4 cellular contexts compared by ENCODE assay signal in genomic region chr20:22672191-22672590, GRCh38.
TF ChIP-seq lines count a peak whose summit lies in the region.

No MANE protein-coding gene starts in this region.

TF ChIP-seq in HepG2, 621 proteins besides CTCF, POLR2A, EP300 and RAD21 (continues in another document):
- TF ChIP-seq, protein P1, sequence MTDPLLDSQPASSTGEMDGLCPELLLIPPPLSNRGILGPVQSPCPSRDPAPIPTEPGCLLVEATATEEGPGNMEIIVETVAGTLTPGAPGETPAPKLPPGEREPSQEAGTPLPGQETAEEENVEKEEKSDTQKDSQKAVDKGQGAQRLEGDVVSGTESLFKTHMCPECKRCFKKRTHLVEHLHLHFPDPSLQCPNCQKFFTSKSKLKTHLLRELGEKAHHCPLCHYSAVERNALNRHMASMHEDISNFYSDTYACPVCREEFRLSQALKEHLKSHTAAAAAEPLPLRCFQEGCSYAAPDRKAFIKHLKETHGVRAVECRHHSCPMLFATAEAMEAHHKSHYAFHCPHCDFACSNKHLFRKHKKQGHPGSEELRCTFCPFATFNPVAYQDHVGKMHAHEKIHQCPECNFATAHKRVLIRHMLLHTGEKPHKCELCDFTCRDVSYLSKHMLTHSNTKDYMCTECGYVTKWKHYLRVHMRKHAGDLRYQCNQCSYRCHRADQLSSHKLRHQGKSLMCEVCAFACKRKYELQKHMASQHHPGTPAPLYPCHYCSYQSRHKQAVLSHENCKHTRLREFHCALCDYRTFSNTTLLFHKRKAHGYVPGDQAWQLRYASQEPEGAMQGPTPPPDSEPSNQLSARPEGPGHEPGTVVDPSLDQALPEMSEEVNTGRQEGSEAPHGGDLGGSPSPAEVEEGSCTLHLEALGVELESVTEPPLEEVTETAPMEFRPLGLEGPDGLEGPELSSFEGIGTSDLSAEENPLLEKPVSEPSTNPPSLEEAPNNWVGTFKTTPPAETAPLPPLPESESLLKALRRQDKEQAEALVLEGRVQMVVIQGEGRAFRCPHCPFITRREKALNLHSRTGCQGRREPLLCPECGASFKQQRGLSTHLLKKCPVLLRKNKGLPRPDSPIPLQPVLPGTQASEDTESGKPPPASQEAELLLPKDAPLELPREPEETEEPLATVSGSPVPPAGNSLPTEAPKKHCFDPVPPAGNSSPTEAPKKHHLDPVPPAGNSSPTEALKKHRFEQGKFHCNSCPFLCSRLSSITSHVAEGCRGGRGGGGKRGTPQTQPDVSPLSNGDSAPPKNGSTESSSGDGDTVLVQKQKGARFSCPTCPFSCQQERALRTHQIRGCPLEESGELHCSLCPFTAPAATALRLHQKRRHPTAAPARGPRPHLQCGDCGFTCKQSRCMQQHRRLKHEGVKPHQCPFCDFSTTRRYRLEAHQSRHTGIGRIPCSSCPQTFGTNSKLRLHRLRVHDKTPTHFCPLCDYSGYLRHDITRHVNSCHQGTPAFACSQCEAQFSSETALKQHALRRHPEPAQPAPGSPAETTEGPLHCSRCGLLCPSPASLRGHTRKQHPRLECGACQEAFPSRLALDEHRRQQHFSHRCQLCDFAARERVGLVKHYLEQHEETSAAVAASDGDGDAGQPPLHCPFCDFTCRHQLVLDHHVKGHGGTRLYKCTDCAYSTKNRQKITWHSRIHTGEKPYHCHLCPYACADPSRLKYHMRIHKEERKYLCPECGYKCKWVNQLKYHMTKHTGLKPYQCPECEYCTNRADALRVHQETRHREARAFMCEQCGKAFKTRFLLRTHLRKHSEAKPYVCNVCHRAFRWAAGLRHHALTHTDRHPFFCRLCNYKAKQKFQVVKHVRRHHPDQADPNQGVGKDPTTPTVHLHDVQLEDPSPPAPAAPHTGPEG (CRISPR knock-in tag; IDR thresholded peaks at IDR 0.05), result no peak

TF ChIP-seq in A549, 52 proteins besides CTCF, POLR2A, EP300 and RAD21:
- TF ChIP-seq RARB (CRISPR knock-in tag; IDR thresholded peaks at IDR 0.05) (no peak), MAFK (IDR thresholded peaks at IDR 0.05; ENCODE audit: partially characterized antibody) (peak; percentile 77)
TF ChIP-seq in A549: peak in this region for 1.

TF ChIP-seq in IMR-90, 13 proteins besides CTCF, POLR2A, EP300 and RAD21:
- TF ChIP-seq RCOR1 (IDR thresholded peaks at IDR 0.05; ENCODE audit: insufficient replicate concordance, low read length) (no peak), MXI1 (IDR thresholded peaks at IDR 0.05; ENCODE audit: borderline replicate concordance, low read depth, low read length) (no peak), USF2 (IDR thresholded peaks at IDR 0.05; ENCODE audit: low read depth, low read length) (no peak), MAFK (IDR thresholded peaks at IDR 0.05; ENCODE audit: low read depth, low read length) (0 out of 2 replicates have a peak, but pooled peaks have one; percentile 2), CEBPB (IDR thresholded peaks at IDR 0.05; ENCODE audit: low read depth, low read length) (no peak)

TF ChIP-seq in K562, 482 proteins besides CTCF, POLR2A, EP300 and RAD21:
- TF ChIP-seq HNRNPLL (IDR thresholded peaks at IDR 0.05; ENCODE audit: low read depth, low read length, poor library complexity, severe bottlenecking) (no peak), C11orf30 (IDR thresholded peaks at IDR 0.05; ENCODE audit: low read depth) (0 out of 2 replicates have a peak, but pooled peaks have one; percentile 42), ETS2 (tag; IDR thresholded peaks at IDR 0.05; ENCODE audit: borderline replicate concordance, poor library complexity, severe bottlenecking) (no peak), ZNF41 (CRISPR knock-in tag; conservative IDR thresholded peaks at IDR 0.05) (no peak), ZNF316 (IDR thresholded peaks at IDR 0.05) (peak; percentile 71)
- TF ChIP-seq, protein P2, sequence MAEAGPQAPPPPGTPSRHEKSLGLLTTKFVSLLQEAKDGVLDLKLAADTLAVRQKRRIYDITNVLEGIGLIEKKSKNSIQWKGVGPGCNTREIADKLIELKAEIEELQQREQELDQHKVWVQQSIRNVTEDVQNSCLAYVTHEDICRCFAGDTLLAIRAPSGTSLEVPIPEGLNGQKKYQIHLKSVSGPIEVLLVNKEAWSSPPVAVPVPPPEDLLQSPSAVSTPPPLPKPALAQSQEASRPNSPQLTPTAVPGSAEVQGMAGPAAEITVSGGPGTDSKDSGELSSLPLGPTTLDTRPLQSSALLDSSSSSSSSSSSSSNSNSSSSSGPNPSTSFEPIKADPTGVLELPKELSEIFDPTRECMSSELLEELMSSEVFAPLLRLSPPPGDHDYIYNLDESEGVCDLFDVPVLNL (CRISPR knock-in tag; IDR thresholded peaks at IDR 0.05; ENCODE audit: low read depth), result no peak
